In the genomic region with DNA sequence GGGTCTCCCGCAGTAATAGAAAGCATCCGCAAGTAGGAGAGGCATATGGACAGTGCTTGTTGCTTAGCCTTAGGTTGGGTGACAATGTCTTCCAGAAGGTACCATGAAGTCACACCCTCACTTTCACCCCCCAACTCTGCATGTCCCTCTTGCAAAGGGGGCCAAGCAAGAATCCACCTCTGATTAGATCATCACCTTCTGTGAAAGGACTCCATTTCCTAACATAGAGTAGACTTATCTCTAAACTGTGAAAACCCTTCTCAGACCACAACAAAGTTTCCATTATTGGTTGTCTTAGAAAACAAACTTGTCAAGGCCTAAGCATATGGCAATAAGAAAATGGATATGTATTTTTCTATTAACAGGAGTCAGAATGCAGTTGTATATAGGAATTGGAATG, we compare ENCODE assay signal across 1 cellular context.
TF ChIP-seq lines count a peak whose summit lies in the region.

No MANE protein-coding gene starts in this region.

TF ChIP-seq in GM12878, 131 proteins besides CTCF, POLR2A, EP300 and RAD21 (continued from another document):
- TF ChIP-seq, protein P1, sequence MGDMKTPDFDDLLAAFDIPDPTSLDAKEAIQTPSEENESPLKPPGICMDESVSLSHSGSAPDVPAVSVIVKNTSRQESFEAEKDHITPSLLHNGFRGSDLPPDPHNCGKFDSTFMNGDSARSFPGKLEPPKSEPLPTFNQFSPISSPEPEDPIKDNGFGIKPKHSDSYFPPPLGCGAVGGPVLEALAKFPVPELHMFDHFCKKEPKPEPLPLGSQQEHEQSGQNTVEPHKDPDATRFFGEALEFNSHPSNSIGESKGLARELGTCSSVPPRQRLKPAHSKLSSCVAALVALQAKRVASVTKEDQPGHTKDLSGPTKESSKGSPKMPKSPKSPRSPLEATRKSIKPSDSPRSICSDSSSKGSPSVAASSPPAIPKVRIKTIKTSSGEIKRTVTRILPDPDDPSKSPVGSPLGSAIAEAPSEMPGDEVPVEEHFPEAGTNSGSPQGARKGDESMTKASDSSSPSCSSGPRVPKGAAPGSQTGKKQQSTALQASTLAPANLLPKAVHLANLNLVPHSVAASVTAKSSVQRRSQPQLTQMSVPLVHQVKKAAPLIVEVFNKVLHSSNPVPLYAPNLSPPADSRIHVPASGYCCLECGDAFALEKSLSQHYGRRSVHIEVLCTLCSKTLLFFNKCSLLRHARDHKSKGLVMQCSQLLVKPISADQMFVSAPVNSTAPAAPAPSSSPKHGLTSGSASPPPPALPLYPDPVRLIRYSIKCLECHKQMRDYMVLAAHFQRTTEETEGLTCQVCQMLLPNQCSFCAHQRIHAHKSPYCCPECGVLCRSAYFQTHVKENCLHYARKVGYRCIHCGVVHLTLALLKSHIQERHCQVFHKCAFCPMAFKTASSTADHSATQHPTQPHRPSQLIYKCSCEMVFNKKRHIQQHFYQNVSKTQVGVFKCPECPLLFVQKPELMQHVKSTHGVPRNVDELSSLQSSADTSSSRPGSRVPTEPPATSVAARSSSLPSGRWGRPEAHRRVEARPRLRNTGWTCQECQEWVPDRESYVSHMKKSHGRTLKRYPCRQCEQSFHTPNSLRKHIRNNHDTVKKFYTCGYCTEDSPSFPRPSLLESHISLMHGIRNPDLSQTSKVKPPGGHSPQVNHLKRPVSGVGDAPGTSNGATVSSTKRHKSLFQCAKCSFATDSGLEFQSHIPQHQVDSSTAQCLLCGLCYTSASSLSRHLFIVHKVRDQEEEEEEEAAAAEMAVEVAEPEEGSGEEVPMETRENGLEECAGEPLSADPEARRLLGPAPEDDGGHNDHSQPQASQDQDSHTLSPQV (IDR thresholded peaks at IDR 0.05): no peak
- TF ChIP-seq RB1 (IDR thresholded peaks at IDR 0.05; ENCODE audit: borderline replicate concordance): no peak
- TF ChIP-seq, protein P2, sequence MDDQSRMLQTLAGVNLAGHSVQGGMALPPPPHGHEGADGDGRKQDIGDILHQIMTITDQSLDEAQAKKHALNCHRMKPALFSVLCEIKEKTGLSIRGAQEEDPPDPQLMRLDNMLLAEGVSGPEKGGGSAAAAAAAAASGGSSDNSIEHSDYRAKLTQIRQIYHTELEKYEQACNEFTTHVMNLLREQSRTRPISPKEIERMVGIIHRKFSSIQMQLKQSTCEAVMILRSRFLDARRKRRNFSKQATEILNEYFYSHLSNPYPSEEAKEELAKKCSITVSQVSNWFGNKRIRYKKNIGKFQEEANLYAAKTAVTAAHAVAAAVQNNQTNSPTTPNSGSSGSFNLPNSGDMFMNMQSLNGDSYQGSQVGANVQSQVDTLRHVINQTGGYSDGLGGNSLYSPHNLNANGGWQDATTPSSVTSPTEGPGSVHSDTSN (IDR thresholded peaks at IDR 0.05; ENCODE audit: insufficient replicate concordance, low read depth, low read length): no peak
- TF ChIP-seq, protein P3, sequence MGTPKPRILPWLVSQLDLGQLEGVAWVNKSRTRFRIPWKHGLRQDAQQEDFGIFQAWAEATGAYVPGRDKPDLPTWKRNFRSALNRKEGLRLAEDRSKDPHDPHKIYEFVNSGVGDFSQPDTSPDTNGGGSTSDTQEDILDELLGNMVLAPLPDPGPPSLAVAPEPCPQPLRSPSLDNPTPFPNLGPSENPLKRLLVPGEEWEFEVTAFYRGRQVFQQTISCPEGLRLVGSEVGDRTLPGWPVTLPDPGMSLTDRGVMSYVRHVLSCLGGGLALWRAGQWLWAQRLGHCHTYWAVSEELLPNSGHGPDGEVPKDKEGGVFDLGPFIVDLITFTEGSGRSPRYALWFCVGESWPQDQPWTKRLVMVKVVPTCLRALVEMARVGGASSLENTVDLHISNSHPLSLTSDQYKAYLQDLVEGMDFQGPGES (IDR thresholded peaks at IDR 0.05): no peak
- TF ChIP-seq, protein P4, sequence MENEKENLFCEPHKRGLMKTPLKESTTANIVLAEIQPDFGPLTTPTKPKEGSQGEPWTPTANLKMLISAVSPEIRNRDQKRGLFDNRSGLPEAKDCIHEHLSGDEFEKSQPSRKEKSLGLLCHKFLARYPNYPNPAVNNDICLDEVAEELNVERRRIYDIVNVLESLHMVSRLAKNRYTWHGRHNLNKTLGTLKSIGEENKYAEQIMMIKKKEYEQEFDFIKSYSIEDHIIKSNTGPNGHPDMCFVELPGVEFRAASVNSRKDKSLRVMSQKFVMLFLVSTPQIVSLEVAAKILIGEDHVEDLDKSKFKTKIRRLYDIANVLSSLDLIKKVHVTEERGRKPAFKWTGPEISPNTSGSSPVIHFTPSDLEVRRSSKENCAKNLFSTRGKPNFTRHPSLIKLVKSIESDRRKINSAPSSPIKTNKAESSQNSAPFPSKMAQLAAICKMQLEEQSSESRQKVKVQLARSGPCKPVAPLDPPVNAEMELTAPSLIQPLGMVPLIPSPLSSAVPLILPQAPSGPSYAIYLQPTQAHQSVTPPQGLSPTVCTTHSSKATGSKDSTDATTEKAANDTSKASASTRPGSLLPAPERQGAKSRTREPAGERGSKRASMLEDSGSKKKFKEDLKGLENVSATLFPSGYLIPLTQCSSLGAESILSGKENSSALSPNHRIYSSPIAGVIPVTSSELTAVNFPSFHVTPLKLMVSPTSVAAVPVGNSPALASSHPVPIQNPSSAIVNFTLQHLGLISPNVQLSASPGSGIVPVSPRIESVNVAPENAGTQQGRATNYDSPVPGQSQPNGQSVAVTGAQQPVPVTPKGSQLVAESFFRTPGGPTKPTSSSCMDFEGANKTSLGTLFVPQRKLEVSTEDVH (IDR thresholded peaks at IDR 0.05; ENCODE audit: low read depth, partially characterized antibody): no peak
TF ChIP-seq in GM12878: peak in this region for 0.
